13 cellular contexts compared by ENCODE assay signal in the genomic region with DNA sequence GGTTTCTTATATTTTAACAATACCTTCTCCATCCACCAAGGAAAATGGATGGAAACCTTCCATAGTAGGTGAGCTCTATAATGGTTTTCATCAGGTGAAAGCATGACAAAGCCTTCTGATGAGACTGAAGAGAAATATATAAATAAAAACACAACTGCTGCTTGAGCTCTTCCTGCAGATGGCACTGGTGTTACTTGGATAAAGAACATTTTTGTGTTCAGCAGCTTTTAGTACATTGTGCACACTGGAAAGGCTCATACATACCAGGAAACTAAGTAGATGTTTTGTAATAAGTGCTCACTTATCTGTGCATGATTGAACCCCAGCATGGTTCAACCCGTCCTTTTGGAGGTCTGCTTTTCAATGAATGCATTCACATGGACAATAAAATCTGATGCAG.
A peak's percentile ranks its signal among the peaks of the same experiment; 100 is the strongest.
DNase-seq lines count a peak whose midpoint lies in the region; ATAC-seq and TF ChIP-seq lines count a peak whose summit lies in the region.
"Had no signal": no experiment of that assay in that cellular context is flagged by ENCODE, and none has a peak within 500 bp of the region (broad histone marks: within the 10 kb centered on the region; RNA-seq: fewer than 3 reads in every experiment).

No MANE protein-coding gene starts in this region.

- H3K9ac ChIP-seq in smooth muscle cell (ENCODE audit: low read depth), result no peak overlapping the region

- POLR2A ChIA-PET in Panc1 (lab: Charles Lee), result no interaction called here

- no peaks in the 10 kb centered on the region for H3K27me3 ChIP-seq in Panc1 (ENCODE audit: control insufficient read depth, insufficient read depth, low read length)
- no peaks in the 10 kb centered on the region for H3K27me3 ChIP-seq in smooth muscle cell (ENCODE audit: low read depth)
- H3K27me3 ChIP-seq: pancreas had no signal

- TF ChIP-seq CTCF in Panc1 (IDR thresholded peaks at IDR 0.05) (peak; percentile 12; the same call in 1 of the 2 replicates), fibroblast of villous mesenchyme (IDR thresholded peaks at IDR 0.05; ENCODE audit: insufficient read depth, low read depth, low read length) (no peak), smooth muscle cell (IDR thresholded peaks at IDR 0.05; ENCODE audit: borderline replicate concordance, insufficient read depth, poor library complexity, severe bottlenecking) (peak; percentile 47)

- no peak for ATAC-seq in Panc1
- no peak for ATAC-seq in left ventricle myocardium superior
- no peak for ATAC-seq in GM19351 (IDR thresholded peaks at IDR 0.05; ENCODE audit: unreplicated experiment)
- ATAC-seq: activated naive CD4-positive, alpha-beta T cell treated with anti-CD3 and anti-CD28 coated beads, Interleukin-2, amount 50 U/mL, for 72 hours had no signal

- H3K4me1 ChIP-seq in Panc1 (ENCODE audit: control insufficient read depth, insufficient read depth, low read length), result no peaks in the 10 kb centered on the region
- H3K4me1 ChIP-seq in smooth muscle cell (ENCODE audit: low read depth), result no peaks in the 10 kb centered on the region
- H3K4me1 ChIP-seq: pancreas had no signal

- H3K79me2 ChIP-seq in smooth muscle cell (ENCODE audit: low read depth), result no peaks in the 10 kb centered on the region

- in situ Hi-C loops in Panc1 (cut with HindIII; ENCODE audit: low pct_unique_long_range_greater_than_20kb, low sequenced_read_pairs), result no loop called here

- BruUV-seq in Panc1 (replicated peaks; lab: Mats Ljungman, UMichigan), result no TSS peak

- H3F3A ChIP-seq in smooth muscle cell (ENCODE audit: low read depth), result no peaks in the 10 kb centered on the region

- intact Hi-C loops in Panc1 (cut with micrococcal nuclease; ENCODE audit: unreplicated experiment) (no loop called here), left ventricle myocardium superior (cut with micrococcal nuclease) (no loop called here)

- H3K36me3 ChIP-seq in Panc1 (ENCODE audit: control insufficient read depth, insufficient read depth, low read length) (no peaks in the 10 kb centered on the region), smooth muscle cell (ENCODE audit: low read depth) (no peaks in the 10 kb centered on the region)
- H3K36me3 ChIP-seq: pancreas had no signal

- CTCF ChIA-PET in Panc1 (lab: Charles Lee), result interaction anchor here (0.6 kb wide), 1 partner anchor 39 kb away, joined by 3 read pairs; no protein-coding TSS in a partner anchor

- DNase-seq in NCI-H1105 treated with DMSO at 0.1 percent for 48 hours (lab: John Stamatoyannopoulos, UW) (peak; percentile 45), NCI-H1105 (lab: John Stamatoyannopoulos, UW) (no peak), Panc1 (ENCODE audit: low read depth, low spot score) (no peak), fibroblast of villous mesenchyme (ENCODE audit: low read depth) (peak; percentile 3), smooth muscle cell (lab: John Stamatoyannopoulos, UW; ENCODE audit: unreplicated experiment) (no peak), GDM1 (lab: John Stamatoyannopoulos, UW) (no peak), left ventricle myocardium superior (no peak)
- DNase-seq: 8988T, H7, KG1, pancreas had no signal

- WGBS in smooth muscle cell (ENCODE audit: low lambda C conversion rate), result 33% methylated on average over 1 of the region's 1 CpG

- H3K27ac ChIP-seq in Panc1 (ENCODE audit: low read length), result no peak overlapping the region
- no peak overlapping the region for H3K27ac ChIP-seq in smooth muscle cell (ENCODE audit: low read depth)
- H3K27ac ChIP-seq: pancreas had no signal

- no peak overlapping the region for H3K4me2 ChIP-seq in smooth muscle cell

- H2AFZ ChIP-seq in smooth muscle cell (ENCODE audit: low read depth), result no peak overlapping the region

- no peak overlapping the region for H3K4me3 ChIP-seq in Panc1 (ENCODE audit: low read depth in 2 of 2, low read length in 2 of 2)
- H3K4me3 ChIP-seq in fibroblast of villous mesenchyme (ENCODE audit: low read depth, low read length), result no peak overlapping the region
- no peak overlapping the region for H3K4me3 ChIP-seq in smooth muscle cell
- H3K4me3 ChIP-seq: pancreas had no signal

- H4K20me1 ChIP-seq in smooth muscle cell (ENCODE audit: low read depth), result no peaks in the 10 kb centered on the region

- no peaks in the 10 kb centered on the region for H3K9me3 ChIP-seq in Panc1 (ENCODE audit: control insufficient read depth, insufficient read depth, low read depth, low read length)
- H3K9me3 ChIP-seq in smooth muscle cell (replicated peaks; ENCODE audit: low read depth), result no peaks in the 10 kb centered on the region
- H3K9me3 ChIP-seq: pancreas had no signal

Comparison
In these comparisons a context has a peak if more than half of its experiments do, and no peak if none do; other contexts are left out.
1. DNase-seq: peak in NCI-H1105 treated with DMSO at 0.1 percent for 48 hours (single experiment) and fibroblast of villous mesenchyme (single experiment); none in NCI-H1105 (single experiment), Panc1 (single experiment), smooth muscle cell (single experiment), GDM1 (single experiment) and left ventricle myocardium superior (single experiment).